Comparison of ENCODE assay signal across 1 cellular context in the genomic region with DNA sequence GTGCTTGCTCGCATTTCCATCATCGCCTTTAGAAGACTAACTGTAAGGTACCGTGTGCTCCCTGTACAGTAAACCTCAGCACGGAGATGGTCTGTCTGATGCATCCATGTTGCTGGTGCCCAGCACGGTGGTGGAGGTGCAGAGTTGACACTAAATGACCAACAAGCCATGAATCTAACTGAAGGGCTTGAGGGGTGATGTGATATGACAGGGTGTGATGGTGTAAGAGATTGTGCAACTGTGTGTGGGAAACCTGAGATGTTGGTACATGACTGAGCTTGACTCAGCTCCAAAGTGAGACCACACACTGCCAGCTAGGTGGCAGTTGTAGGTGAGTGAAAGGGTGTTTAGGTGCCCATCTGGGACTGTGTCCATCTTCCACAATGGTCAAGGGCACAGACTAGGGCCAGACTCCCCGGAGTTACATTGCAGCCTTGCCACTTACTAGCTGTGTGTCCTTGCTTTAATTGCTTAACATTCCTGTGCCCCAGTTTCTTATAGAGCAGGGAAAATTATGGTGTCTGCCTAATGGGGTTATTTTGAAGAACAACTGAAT.
TF ChIP-seq lines count a peak whose summit lies in the region.

No MANE protein-coding gene starts in this region.

TF ChIP-seq in HEK293, 187 proteins besides CTCF, POLR2A, EP300 and RAD21 (continued from another document):
- TF ChIP-seq ZNF561 (tag by site-specific recombination; IDR thresholded peaks at IDR 0.05; ENCODE audit: borderline replicate concordance) (no peak), ZSCAN4 (tag by site-specific recombination; IDR thresholded peaks at IDR 0.05) (no peak), ZBTB17 (tag by site-specific recombination; IDR thresholded peaks at IDR 0.05) (no peak), AEBP2 (tag by site-specific recombination; IDR thresholded peaks at IDR 0.05; ENCODE audit: borderline replicate concordance) (no peak), ZBTB20 (tag by site-specific recombination; IDR thresholded peaks at IDR 0.05) (no peak), ZXDB (tag by site-specific recombination; IDR thresholded peaks at IDR 0.05) (no peak), ZNF37A (tag by site-specific recombination; IDR thresholded peaks at IDR 0.05) (no peak), ZBTB10 (tag by site-specific recombination; IDR thresholded peaks at IDR 0.05) (no peak), GLIS1 (tag by site-specific recombination; IDR thresholded peaks at IDR 0.05) (peak; percentile 24; the same call in 1 of the 2 replicates), ZNF114 (tag by site-specific recombination; IDR thresholded peaks at IDR 0.05) (no peak), ZNF292 (tag by site-specific recombination; IDR thresholded peaks at IDR 0.05; ENCODE audit: borderline replicate concordance, low read depth) (no peak), ZNF785 (tag by site-specific recombination; IDR thresholded peaks at IDR 0.05) (peak; percentile 38; the same call in 1 of the 2 replicates), ZNF558 (tag by site-specific recombination; IDR thresholded peaks at IDR 0.05) (no peak), ZNF610 (tag by site-specific recombination; IDR thresholded peaks at IDR 0.05; ENCODE audit: borderline replicate concordance) (no peak), ZNF660 (tag by site-specific recombination; IDR thresholded peaks at IDR 0.05) (no peak), ZNF202 (tag by site-specific recombination; IDR thresholded peaks at IDR 0.05; ENCODE audit: borderline replicate concordance) (no peak), ZNF776 (tag by site-specific recombination; IDR thresholded peaks at IDR 0.05; ENCODE audit: borderline replicate concordance) (no peak), ZNF24 (tag by site-specific recombination; IDR thresholded peaks at IDR 0.05) (0 out of 2 replicates have a peak, but pooled peaks have one; percentile 19), ZBTB8A (tag by site-specific recombination; IDR thresholded peaks at IDR 0.05) (no peak), ZNF174 (tag by site-specific recombination; IDR thresholded peaks at IDR 0.05) (no peak), SCRT2 (tag by site-specific recombination; IDR thresholded peaks at IDR 0.05) (no peak), ZNF423 (tag by site-specific recombination; IDR thresholded peaks at IDR 0.05) (no peak), ZNF132 (tag by site-specific recombination; IDR thresholded peaks at IDR 0.05; ENCODE audit: borderline replicate concordance) (no peak), ZBTB48 (tag by site-specific recombination; IDR thresholded peaks at IDR 0.05) (no peak), SALL2 (tag by site-specific recombination; IDR thresholded peaks at IDR 0.05; ENCODE audit: borderline replicate concordance) (no peak), SP7 (tag by site-specific recombination; IDR thresholded peaks at IDR 0.05) (peak; percentile 67), ZNF112 (tag by site-specific recombination; IDR thresholded peaks at IDR 0.05) (no peak), SP2 (tag by site-specific recombination; IDR thresholded peaks at IDR 0.05) (no peak), ZNF280C (tag by site-specific recombination; IDR thresholded peaks at IDR 0.05) (no peak), TSHZ1 (tag by site-specific recombination; IDR thresholded peaks at IDR 0.05; ENCODE audit: borderline replicate concordance) (peak; percentile 82; the same call in 1 of the 2 replicates), BCL11A (tag by site-specific recombination; IDR thresholded peaks at IDR 0.05; ENCODE audit: low read depth) (no peak; the same call in 1 of the 2 replicates), ZNF416 (tag by site-specific recombination; IDR thresholded peaks at IDR 0.05) (no peak), ZNF433 (tag by site-specific recombination; IDR thresholded peaks at IDR 0.05; ENCODE audit: low read depth) (no peak), ZNF155 (tag by site-specific recombination; IDR thresholded peaks at IDR 0.05) (no peak), ZNF394 (tag by site-specific recombination; IDR thresholded peaks at IDR 0.05; ENCODE audit: borderline replicate concordance) (no peak), ZNF629 (tag by site-specific recombination; IDR thresholded peaks at IDR 0.05) (peak; percentile 86), ZFHX2 (tag by site-specific recombination; conservative IDR thresholded peaks at IDR 0.05) (peak; percentile 44; the same call in 1 of the 2 replicates), OSR2 (tag by site-specific recombination; IDR thresholded peaks at IDR 0.05) (no peak), ZFP69B (tag by site-specific recombination; IDR thresholded peaks at IDR 0.05) (peak; percentile 46; the same call in 1 of the 2 replicates), ZNF391 (tag by site-specific recombination; IDR thresholded peaks at IDR 0.05; ENCODE audit: borderline replicate concordance, low read depth) (no peak), ZNF654 (tag by site-specific recombination; IDR thresholded peaks at IDR 0.05; ENCODE audit: low read depth) (no peak), FEZF1 (tag by site-specific recombination; IDR thresholded peaks at IDR 0.05) (peak; percentile 94), ZBTB21 (tag by site-specific recombination; IDR thresholded peaks at IDR 0.05) (peak; percentile 39; the same call in 1 of the 2 replicates), ZNF48 (tag by site-specific recombination; IDR thresholded peaks at IDR 0.05) (no peak), BCL11B (tag by site-specific recombination; IDR thresholded peaks at IDR 0.05; ENCODE audit: low read depth) (no peak), ZNF16 (tag by site-specific recombination; IDR thresholded peaks at IDR 0.05; ENCODE audit: low read depth) (no peak), MZF1 (tag by site-specific recombination; IDR thresholded peaks at IDR 0.05; ENCODE audit: borderline replicate concordance) (no peak), ZNF350 (tag by site-specific recombination; IDR thresholded peaks at IDR 0.05) (no peak), MEIS1 (CRISPR knock-in tag; IDR thresholded peaks at IDR 0.05; ENCODE audit: borderline replicate concordance) (no peak)
- TF ChIP-seq, protein P1, sequence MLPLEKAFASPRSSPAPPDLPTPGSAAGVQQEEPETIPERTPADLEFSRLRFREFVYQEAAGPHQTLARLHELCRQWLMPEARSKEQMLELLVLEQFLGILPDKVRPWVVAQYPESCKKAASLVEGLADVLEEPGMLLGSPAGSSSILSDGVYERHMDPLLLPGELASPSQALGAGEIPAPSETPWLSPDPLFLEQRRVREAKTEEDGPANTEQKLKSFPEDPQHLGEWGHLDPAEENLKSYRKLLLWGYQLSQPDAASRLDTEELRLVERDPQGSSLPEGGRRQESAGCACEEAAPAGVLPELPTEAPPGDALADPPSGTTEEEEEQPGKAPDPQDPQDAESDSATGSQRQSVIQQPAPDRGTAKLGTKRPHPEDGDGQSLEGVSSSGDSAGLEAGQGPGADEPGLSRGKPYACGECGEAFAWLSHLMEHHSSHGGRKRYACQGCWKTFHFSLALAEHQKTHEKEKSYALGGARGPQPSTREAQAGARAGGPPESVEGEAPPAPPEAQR (tag by site-specific recombination; IDR thresholded peaks at IDR 0.05) = no peak
TF ChIP-seq in HEK293: peak in this region for 19.
